11 cellular contexts compared by ENCODE assay signal in the genomic region with DNA sequence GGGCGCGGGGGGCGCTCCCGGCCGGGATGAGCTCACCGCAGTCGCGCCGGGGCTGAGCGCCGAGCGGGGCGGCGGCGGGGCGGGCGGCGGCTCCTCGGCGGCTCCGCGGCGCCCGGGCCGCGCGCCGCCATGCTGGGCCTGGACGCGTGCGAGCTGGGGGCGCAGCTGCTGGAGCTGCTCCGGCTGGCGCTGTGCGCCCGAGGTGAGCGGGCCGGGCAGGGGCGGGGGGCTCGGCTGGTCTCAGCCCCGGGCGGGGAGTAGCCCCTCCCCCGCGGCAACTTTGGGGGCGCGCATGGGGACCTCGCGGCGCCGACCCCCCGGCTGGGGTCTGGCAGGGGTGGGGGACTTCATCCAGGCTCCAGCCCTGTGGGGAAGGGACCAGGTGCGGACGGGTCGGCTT. TPM values are rescaled to one million over a fixed set of nuclear protein-coding genes. Genes with fewer than 3 reads are reported as not detected.
A peak's percentile ranks its signal among the peaks of the same experiment; 100 is the strongest.
DNase-seq lines count a peak whose midpoint lies in the region; ATAC-seq and TF ChIP-seq lines count a peak whose summit lies in the region.
"Had no signal": no experiment of that assay in that cellular context is flagged by ENCODE, and none has a peak within 500 bp of the region (broad histone marks: within the 10 kb centered on the region; RNA-seq: fewer than 3 reads in every experiment).

A gene (plus strand): TSS at position 40 of the 400 bp plus-strand sequence. CDS start 90 bp downstream, at position 130.

- H3K27ac Mint-ChIP-seq in endodermal cell, result no peak within 1 kb of the TSS
- no peak within 1 kb of the TSS for H3K27ac Mint-ChIP-seq in HFFc6

- no peak within 1 kb of the TSS for H2AFZ ChIP-seq in neuron (ENCODE audit: low read depth, low read length)

- no peak for TF ChIP-seq RAD21 in Ishikawa (IDR thresholded peaks at IDR 0.05; ENCODE audit: low read depth)

- H3K4me3 ChIP-seq in BE2C (ENCODE audit: low read depth, low read length), result peak within 1 kb of the TSS; percentile 53
- H3K4me3 ChIP-seq in endodermal cell (ENCODE audit: low read length), result peak within 1 kb of the TSS; percentile 66
- H3K4me3 ChIP-seq in neuron (ENCODE audit: low read length), result peak within 1 kb of the TSS; percentile 47

- peaks cover 4% of the 10 kb centered on the region; the same call in 1 of the 2 replicates for H3K27me3 ChIP-seq in BE2C
- H3K27me3 ChIP-seq in endodermal cell (ENCODE audit: control insufficient read depth, insufficient read depth, low read length, poor library complexity, severe bottlenecking), result peaks cover 12% of the 10 kb centered on the region
- H3K27me3 ChIP-seq in neuron (ENCODE audit: insufficient read depth, low read length), result peaks cover 37% of the 10 kb centered on the region

- 2% methylated on average over 7 to 52 of the region's 54 CpGs for WGBS in endodermal cell (ENCODE audit: insufficient coverage in 1 of 2, insufficient read length in 1 of 2), 2 experiments

- H3K27me3 Mint-ChIP-seq in endodermal cell (ENCODE audit: insufficient read depth) (peaks cover 15% of the 10 kb centered on the region), HFFc6 (ENCODE audit: insufficient read depth) (peaks cover 8% of the 10 kb centered on the region)

- TF ChIP-seq EP300 in Ishikawa (IDR thresholded peaks at IDR 0.05; ENCODE audit: borderline replicate concordance), result no peak

- no peaks in the 10 kb centered on the region for H3K4me1 Mint-ChIP-seq in endodermal cell
- H3K4me1 Mint-ChIP-seq in HFFc6 (ENCODE audit: low read depth), result no peaks in the 10 kb centered on the region

- H3K9me3 ChIP-seq in BE2C (no peaks in the 10 kb centered on the region), endodermal cell (ENCODE audit: control insufficient read depth, low read length) (no peaks in the 10 kb centered on the region), neuron (ENCODE audit: low read length) (peaks cover 6% of the 10 kb centered on the region)

- peaks cover 2% of the 10 kb centered on the region for H3K9me3 Mint-ChIP-seq in endodermal cell
- H3K9me3 Mint-ChIP-seq in HFFc6, result no peaks in the 10 kb centered on the region

- H3K36me3 Mint-ChIP-seq in endodermal cell (ENCODE audit: low read depth) (peaks cover 8% of the 10 kb centered on the region), HFFc6 (ENCODE audit: low read depth) (no peaks in the 10 kb centered on the region)

- no peak for TF ChIP-seq CTCF in BE2C (IDR thresholded peaks at IDR 0.05; ENCODE audit: low read depth, low read length)
- no peak for TF ChIP-seq CTCF in endodermal cell (conservative IDR thresholded peaks at IDR 0.05)
- no peak for TF ChIP-seq CTCF in HFFc6 (IDR thresholded peaks at IDR 0.05)

- H3K4me1 ChIP-seq in BE2C (no peaks in the 10 kb centered on the region), endodermal cell (ENCODE audit: control insufficient read depth, insufficient read depth, low read length) (peaks cover 3% of the 10 kb centered on the region), neuron (ENCODE audit: insufficient read depth, low read length) (peaks cover 4% of the 10 kb centered on the region)

- H3K9ac ChIP-seq in endodermal cell (ENCODE audit: extremely low read depth, low read length, poor library complexity, severe bottlenecking), result no peak within 1 kb of the TSS

- ATAC-seq in HG03457 (IDR thresholded peaks at IDR 0.05; ENCODE audit: unreplicated experiment), result no peak

- DNase-seq in BE2C, result peak; percentile 32
- peak; percentile 71 for DNase-seq in endodermal cell
- DNase-seq in NCI-H1930 (lab: John Stamatoyannopoulos, UW), result no peak
- DNase-seq in SK-N-DZ (ENCODE audit: low spot score), result no peak
- no peak for DNase-seq in HFFc6
- DNase-seq: activated CD4-positive, CD25-positive, alpha-beta regulatory T cell treated with anti-CD3 and anti-CD28 coated beads, Interleukin-2, amount 50 U/mL, for 72 hours; aorta; stimulated activated CD4-positive, alpha-beta T cell treated with anti-CD3 and anti-CD28 coated beads, Interleukin-2, amount 100 ng/mL, for 24 hours had no signal

- H3K27ac ChIP-seq in endodermal cell (ENCODE audit: low read depth, low read length), result no peak within 1 kb of the TSS

- peaks cover 7% of the 10 kb centered on the region for H3K36me3 ChIP-seq in BE2C
- no peaks in the 10 kb centered on the region for H3K36me3 ChIP-seq in endodermal cell (ENCODE audit: control insufficient read depth, insufficient read depth, low read length)
- no peaks in the 10 kb centered on the region for H3K36me3 ChIP-seq in neuron (ENCODE audit: insufficient read depth, low read length)

- H3K4me3 Mint-ChIP-seq in endodermal cell (peak within 1 kb of the TSS; percentile 58), HFFc6 (no peak within 1 kb of the TSS)

TF ChIP-seq in Ishikawa, 13 proteins besides CTCF, POLR2A, EP300 and RAD21:
- TF ChIP-seq EGR1 (IDR thresholded peaks at IDR 0.05) (no peak), CREB1 (IDR thresholded peaks at IDR 0.05; ENCODE audit: low read depth) (no peak), TEAD4 (IDR thresholded peaks at IDR 0.05) (no peak), ZBTB7A (IDR thresholded peaks at IDR 0.05; ENCODE audit: low read depth) (peak; percentile 79)

RNA-seq across cellular contexts. Expression of the gene that starts here (rescaled TPM):
- 25.3 TPM for polyA plus RNA-seq in BE2C (2012; ENCODE audit: insufficient read depth, insufficient read length, low read depth)
- 10 to 100 TPM in 1 of 2 donors, 1 to 10 TPM in 1; 6.8 to 19.2 TPM for total RNA-seq in endodermal cell
- 4.6 TPM for polyA plus RNA-seq in endodermal cell (2013, experiment 1 of 2)
- polyA plus RNA-seq in endodermal cell (2013, experiment 2 of 2), result 3.8 TPM
- polyA plus RNA-seq in SK-N-DZ (2014; cell fraction: cytosol; rRNA removed), result 1.6 and 3.0 TPM in 2 replicates
- polyA plus RNA-seq in SK-N-DZ (2014; cell fraction: nucleus; rRNA removed), result 8.6 and 24.7 TPM in 2 replicates
- total RNA-seq in HFFc6 (2021; fragmentation: NEBNext Ultra II Directional; extraction: Animal tissue kit (Norgen Biotek cat#: 25700)), result not detected

Comparison
In these comparisons a context has a peak if more than half of its experiments do, and no peak if none do; other contexts are left out.
1. RNA of the gene that starts here (total RNA-seq): 6.8 to 19.2 TPM in endodermal cell; not detected in HFFc6; every median in the first group is over 4 times any median in the second.
2. DNase-seq: peak in BE2C (single experiment) and endodermal cell (single experiment); none in NCI-H1930 (0 of 2), SK-N-DZ (single experiment) and HFFc6 (single experiment).
3. Peak in every context shown above with its lines, with median percentiles within 50 percentile points of each other: H3K4me3 ChIP-seq.